Comparison of ENCODE assay signal across 1 cellular context in the genomic region with DNA sequence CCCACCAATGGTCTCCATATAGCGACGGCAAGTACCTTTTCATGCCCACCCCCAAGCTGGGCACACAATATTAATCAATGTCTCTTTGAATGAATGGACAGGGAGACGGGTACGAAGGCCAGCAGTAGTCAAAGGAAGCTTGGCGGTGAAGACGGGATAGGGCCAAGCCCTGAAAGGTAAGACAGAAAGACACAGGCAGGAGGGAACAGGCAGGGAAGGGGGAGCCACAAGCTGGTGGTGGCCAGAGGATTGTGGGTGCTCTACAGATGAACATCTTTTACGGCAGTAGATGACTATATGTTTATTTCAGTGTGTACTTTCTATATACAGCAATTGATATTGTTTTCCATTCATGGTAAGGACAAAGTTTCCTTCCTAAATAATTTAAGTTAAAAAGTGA.
TF ChIP-seq lines count a peak whose summit lies in the region.

No MANE protein-coding gene starts in this region.

TF ChIP-seq in H1, 55 proteins besides CTCF, POLR2A, EP300 and RAD21 (continued from another document):
- TF ChIP-seq RXRA (IDR thresholded peaks at IDR 0.05; ENCODE audit: insufficient read depth, low read depth, low read length) (no peak), SP4 (IDR thresholded peaks at IDR 0.05; ENCODE audit: low read length) (no peak), SAP30 (IDR thresholded peaks at IDR 0.05; ENCODE audit: insufficient read depth, insufficient replicate concordance, low read length) (no peak), ATF3 (IDR thresholded peaks at IDR 0.05; ENCODE audit: insufficient read depth, low read depth, low read length) (no peak), KDM1A (IDR thresholded peaks at IDR 0.05; ENCODE audit: borderline replicate concordance, low read length) (no peak), FOSL1 (IDR thresholded peaks at IDR 0.05; ENCODE audit: insufficient read depth, low read depth, low read length) (no peak), MAFK (IDR thresholded peaks at IDR 0.05; ENCODE audit: low read depth, low read length) (no peak), HDAC2 (IDR thresholded peaks at IDR 0.05; ENCODE audit: borderline replicate concordance in 1 of 2, low read depth in 2 of 2, low read length in 2 of 2) (no peak), CHD2 (IDR thresholded peaks at IDR 0.05; ENCODE audit: low read length) (no peak), BACH1 (IDR thresholded peaks at IDR 0.05; ENCODE audit: low read length) (no peak), CHD7 (IDR thresholded peaks at IDR 0.05; ENCODE audit: insufficient replicate concordance, low read length) (no peak), SIX5 (IDR thresholded peaks at IDR 0.05; ENCODE audit: low read depth, low read length) (no peak), SIN3A (conservative IDR thresholded peaks at IDR 0.05 in 1 of 2, IDR thresholded peaks at IDR 0.05 in 1 of 2; ENCODE audit: low read depth in 1 of 2, low read length in 2 of 2) (no peak), ASH2L (IDR thresholded peaks at IDR 0.05; ENCODE audit: low read length) (no peak), SIRT6 (IDR thresholded peaks at IDR 0.05; ENCODE audit: low read length) (no peak), KDM4A (IDR thresholded peaks at IDR 0.05; ENCODE audit: low read depth, low read length, severe bottlenecking) (no peak), CREB1 (IDR thresholded peaks at IDR 0.05) (no peak)
